ENCODE assay signal across 13 cellular contexts in the genomic region with DNA sequence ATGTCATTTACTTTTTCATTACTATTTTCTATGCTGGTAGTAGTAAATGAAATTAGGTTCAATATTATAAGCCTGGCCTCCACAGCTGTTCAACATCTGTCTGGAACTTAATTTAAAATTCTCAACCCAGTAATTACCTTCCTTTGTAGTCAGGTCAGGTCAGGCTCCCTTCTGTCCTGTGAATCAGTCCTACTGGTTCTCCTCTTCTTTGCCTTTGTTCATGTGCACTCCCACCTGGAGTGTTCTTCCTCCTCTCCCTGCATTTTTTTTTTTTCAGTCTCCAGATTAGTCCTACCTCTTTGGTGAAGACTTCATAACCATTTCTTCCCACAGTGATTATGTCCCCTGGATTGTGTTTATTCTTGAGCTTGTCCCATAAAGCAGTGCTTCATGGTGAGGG.
"Had no signal": no experiment of that assay in that cellular context is flagged by ENCODE, and none has a peak within 500 bp of the region (broad histone marks: within the 10 kb centered on the region; RNA-seq: fewer than 3 reads in every experiment).

No MANE protein-coding gene starts in this region.

- H3K4me1 ChIP-seq: colonic mucosa, thyroid gland had no signal

- H3K27ac ChIP-seq: colonic mucosa, heart left ventricle, left ventricle myocardium inferior, thyroid gland had no signal

- H3K9me3 ChIP-seq: colonic mucosa, heart left ventricle, left ventricle myocardium inferior, thyroid gland had no signal

- H3K27me3 ChIP-seq: colonic mucosa, heart left ventricle, thyroid gland had no signal

- DNase-seq: activated CD4-positive, alpha-beta T cell treated with anti-CD3 and anti-CD28 coated beads, Interleukin-2, amount 50 U/mL, for 1 hour; activated CD4-positive, CD25-positive, alpha-beta regulatory T cell; activated T-cell treated with anti-CD3 and anti-CD28 coated beads, Interleukin-2, amount 50 U/mL, for 48 hours; colonic mucosa; foreskin melanocyte; heart left ventricle; kidney; left ventricle myocardium inferior; mesenchymal stem cell; stimulated activated CD4-positive, alpha-beta T cell treated with anti-CD3 and anti-CD28 coated beads, Interleukin-15, amount 100 ng/mL, for 24 hours; stimulated activated CD4-positive, alpha-beta T cell treated with anti-CD3 and anti-CD28 coated beads, Interleukin-4, amount 100 ng/mL, for 24 hours; T-helper 2 cell; thyroid gland had no signal

- ATAC-seq: heart left ventricle had no signal

- H3K4me3 ChIP-seq: colonic mucosa, heart left ventricle, left ventricle myocardium inferior, thyroid gland had no signal
